Comparison of ENCODE assay signal across 21 cellular contexts in the genomic region with DNA sequence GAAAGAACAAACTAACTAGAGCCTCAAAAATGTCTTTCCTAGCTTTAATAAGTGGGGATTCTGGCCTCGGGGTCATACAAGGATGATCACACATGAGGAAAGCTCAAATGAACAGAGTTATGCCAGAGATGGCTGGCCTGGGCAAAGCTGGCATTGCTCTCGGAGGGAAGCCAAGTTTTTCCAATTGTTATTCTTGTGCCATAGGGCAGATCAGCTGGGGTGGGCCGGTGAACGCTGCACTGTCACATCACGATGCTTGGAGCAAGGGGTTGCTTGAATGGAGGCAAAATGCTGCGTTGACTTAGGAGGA.
DNase-seq lines count a peak whose midpoint lies in the region; ATAC-seq and TF ChIP-seq lines count a peak whose summit lies in the region.
"Had no signal": no experiment of that assay in that cellular context is flagged by ENCODE, and none has a peak within 500 bp of the region (broad histone marks: within the 10 kb centered on the region; RNA-seq: fewer than 3 reads in every experiment).

No MANE protein-coding gene starts in this region.

- H3K9ac ChIP-seq in adipocyte (ENCODE audit: low read length) = no peak overlapping the region

- ATAC-seq in lower lobe of right lung = no peak
- no peak for ATAC-seq in stimulated activated memory B cell treated with anti-CD40 and anti-IgM and Interleukin-4, amounts not matched to agents 10 μg/mL and 1 μg/mL and 100 μg/mL, for 72 hours
- ATAC-seq in foreskin keratinocyte = no peak
- ATAC-seq: activated CD4-positive, alpha-beta T cell treated with anti-CD3 and anti-CD28 coated beads for 36 hours; activated CD8-positive, alpha-beta T cell treated with anti-CD3 and anti-CD28 coated beads, Interleukin-2, amount 10 ng/mL, durations not matched to agents 7 days and 5 days; stimulated activated naive CD8-positive, alpha-beta T cell treated with anti-CD3 and anti-CD28 coated beads, Interleukin-15, Interleukin-2, amounts not matched to agents 100 U/mL and 50 U/mL, for 24 hours had no signal

- H3K36me3 Mint-ChIP-seq in HFFc6 (ENCODE audit: low read depth) = 0 out of 2 replicates have a peak, but pooled peaks cover 5% of the 10 kb centered on the region
- no peaks in the 10 kb centered on the region for H3K36me3 Mint-ChIP-seq in stimulated activated memory B cell treated with anti-CD40 and anti-IgM and Interleukin-4, amounts not matched to agents 10 μg/mL and 1 μg/mL and 100 μg/mL, for 72 hours

- intact Hi-C loops in lower lobe of right lung (cut with DNase I) = no loop called here

- no peaks in the 10 kb centered on the region for H3K36me3 ChIP-seq in adipocyte (ENCODE audit: control insufficient read depth, insufficient read depth, low read length, severe bottlenecking)
- H3K36me3 ChIP-seq in lower lobe of right lung = no peaks in the 10 kb centered on the region
- H3K36me3 ChIP-seq: SJCRH30 had no signal

- no peak overlapping the region for H3K4me3 Mint-ChIP-seq in HFFc6
- no peak overlapping the region for H3K4me3 Mint-ChIP-seq in stimulated activated memory B cell treated with anti-CD40 and anti-IgM and Interleukin-4, amounts not matched to agents 10 μg/mL and 1 μg/mL and 100 μg/mL, for 72 hours
- H3K4me3 Mint-ChIP-seq: activated CD4-positive, alpha-beta T cell treated with anti-CD3 and anti-CD28 coated beads for 36 hours; activated CD8-positive, alpha-beta T cell treated with anti-CD3 and anti-CD28 coated beads, Interleukin-2, amount 10 ng/mL, durations not matched to agents 7 days and 5 days had no signal

- no peaks in the 10 kb centered on the region for H3K9me3 ChIP-seq in adipocyte (ENCODE audit: control insufficient read depth, low read length)
- no peaks in the 10 kb centered on the region for H3K9me3 ChIP-seq in lower lobe of right lung
- H3K9me3 ChIP-seq: SJCRH30 had no signal

- H3K4me1 ChIP-seq in adipocyte (ENCODE audit: control insufficient read depth, insufficient read depth, low read length) (peaks cover 19% of the 10 kb centered on the region), lower lobe of right lung (peaks cover 61% of the 10 kb centered on the region), foreskin keratinocyte (peaks cover 8% of the 10 kb centered on the region)

- peak overlapping the region; percentile 36 for H3K27ac ChIP-seq in lower lobe of right lung
- H3K27ac ChIP-seq in foreskin keratinocyte = no peak overlapping the region
- H3K27ac ChIP-seq in coronary artery = peak overlapping the region in 1 of 2 donors; percentile 59
- H3K27ac ChIP-seq: SJCRH30 had no signal

- no peak for DNase-seq in HFFc6
- DNase-seq in adipocyte (ENCODE audit: low read depth) = no peak
- DNase-seq in lower lobe of right lung = no peak
- no peak for DNase-seq in foreskin keratinocyte
- no peak for DNase-seq in anterior cingulate cortex (lab: John Stamatoyannopoulos, UW)
- no peak for DNase-seq in coronary artery (ENCODE audit: low spot score)
- DNase-seq: activated CD4-positive, alpha-beta T cell treated with anti-CD3 and anti-CD28 coated beads for 36 hours; activated CD8-positive, alpha-beta T cell treated with anti-CD3 and anti-CD28 coated beads, Interleukin-2, amount 10 ng/mL, durations not matched to agents 7 days and 5 days; activated naive CD4-positive, alpha-beta T cell treated with anti-CD3 and anti-CD28 coated beads, Interleukin-2, amount 50 U/mL, for 16 hours; activated T-cell treated with anti-CD3 and anti-CD28 coated beads for 4 hours; amygdala; hippocampal formation; left cardiac atrium; NCI-H1436; NCI-H2081 treated with DMSO at 0.1 percent for 48 hours; NCI-H345; SJCRH30; stimulated activated naive CD8-positive, alpha-beta T cell treated with anti-CD3 and anti-CD28 coated beads, Interleukin-15, Interleukin-2, amounts not matched to agents 100 U/mL and 50 U/mL, for 24 hours; SW 1271 had no signal

- H3K4me3 ChIP-seq in adipocyte (ENCODE audit: low read length) (peak overlapping the region; percentile 13), lower lobe of right lung (no peak overlapping the region), coronary artery (no peak overlapping the region)
- H3K4me3 ChIP-seq: SJCRH30 had no signal

- TF ChIP-seq CTCF in HFFc6 (IDR thresholded peaks at IDR 0.05) (no peak), lower lobe of right lung (IDR thresholded peaks at IDR 0.05) (no peak), foreskin keratinocyte (conservative IDR thresholded peaks at IDR 0.05) (no peak), coronary artery (IDR thresholded peaks at IDR 0.05) (no peak)

- H3K27me3 Mint-ChIP-seq in HFFc6 (ENCODE audit: insufficient read depth) = peaks cover 3% of the 10 kb centered on the region; the same call in 1 of the 2 replicates
- no peaks in the 10 kb centered on the region for H3K27me3 Mint-ChIP-seq in stimulated activated memory B cell treated with anti-CD40 and anti-IgM and Interleukin-4, amounts not matched to agents 10 μg/mL and 1 μg/mL and 100 μg/mL, for 72 hours
- H3K27me3 Mint-ChIP-seq: activated CD4-positive, alpha-beta T cell treated with anti-CD3 and anti-CD28 coated beads for 36 hours had no signal

- H3K27me3 ChIP-seq in adipocyte (replicated peaks; ENCODE audit: control insufficient read depth, insufficient read depth, low read length) (no peaks in the 10 kb centered on the region), lower lobe of right lung (ENCODE audit: low read depth) (no peaks in the 10 kb centered on the region), foreskin keratinocyte (no peaks in the 10 kb centered on the region)
- H3K27me3 ChIP-seq: SJCRH30 had no signal

- peak overlapping the region; percentile 95; the same call in 1 of the 2 replicates for H3K27ac Mint-ChIP-seq in HFFc6
- H3K27ac Mint-ChIP-seq in stimulated activated memory B cell treated with anti-CD40 and anti-IgM and Interleukin-4, amounts not matched to agents 10 μg/mL and 1 μg/mL and 100 μg/mL, for 72 hours = peak overlapping the region; percentile 43
- H3K27ac Mint-ChIP-seq: activated CD4-positive, alpha-beta T cell treated with anti-CD3 and anti-CD28 coated beads for 36 hours; activated CD8-positive, alpha-beta T cell treated with anti-CD3 and anti-CD28 coated beads, Interleukin-2, amount 10 ng/mL, durations not matched to agents 7 days and 5 days; activated T-helper 2 cell treated with anti-CD3 and anti-CD28 coated beads, Interferon-gamma antibody, Interleukin-2, Interleukin-4, amounts not matched to agents 10 μg/mL and 5 μg/mL and 100 μg/mL, durations not matched to agents 14 hours and 24 hours and 36 hours had no signal

- H3K4me1 Mint-ChIP-seq in HFFc6 (ENCODE audit: low read depth) = peaks cover 64% of the 10 kb centered on the region
- peaks cover 83% of the 10 kb centered on the region for H3K4me1 Mint-ChIP-seq in stimulated activated memory B cell treated with anti-CD40 and anti-IgM and Interleukin-4, amounts not matched to agents 10 μg/mL and 1 μg/mL and 100 μg/mL, for 72 hours

- no peaks in the 10 kb centered on the region for H3K9me3 Mint-ChIP-seq in HFFc6
- no peaks in the 10 kb centered on the region for H3K9me3 Mint-ChIP-seq in stimulated activated memory B cell treated with anti-CD40 and anti-IgM and Interleukin-4, amounts not matched to agents 10 μg/mL and 1 μg/mL and 100 μg/mL, for 72 hours
- H3K9me3 Mint-ChIP-seq: activated T-helper 2 cell treated with anti-CD3 and anti-CD28 coated beads, Interferon-gamma antibody, Interleukin-2, Interleukin-4, amounts not matched to agents 10 μg/mL and 5 μg/mL and 100 μg/mL, durations not matched to agents 14 hours and 24 hours and 36 hours had no signal
